ENCODE assay signal across 17 cellular contexts in the genomic region with DNA sequence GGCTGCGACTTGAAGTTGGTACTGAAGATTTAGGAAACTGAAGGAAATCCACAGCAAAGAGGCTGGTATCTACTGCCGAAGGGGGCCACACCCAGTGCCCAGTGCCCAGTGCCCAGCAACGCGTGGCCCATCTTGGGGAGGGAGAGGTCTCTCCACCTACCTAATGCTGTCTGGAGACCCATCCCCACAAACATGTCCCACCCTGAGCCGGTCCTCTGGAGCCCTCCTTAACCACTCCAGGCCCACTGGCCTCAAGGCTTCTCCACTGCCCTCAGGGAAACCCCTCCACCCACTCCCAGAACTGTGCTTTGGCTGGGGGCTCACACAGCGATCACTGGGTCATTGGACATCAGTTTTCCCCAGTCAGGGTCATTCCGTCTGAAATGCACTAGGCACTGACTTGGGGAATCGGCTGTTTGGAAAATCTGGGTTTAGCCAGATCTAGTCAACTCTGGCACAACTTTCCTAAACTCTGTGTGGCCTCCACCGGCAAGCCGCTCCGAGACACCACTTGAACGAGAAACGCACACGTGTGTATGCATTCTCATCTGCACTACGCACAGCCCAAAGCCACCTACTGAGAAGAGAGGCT. TPM values are rescaled to one million over a fixed set of nuclear protein-coding genes. Genes with fewer than 3 reads are reported as not detected.
DNase-seq lines count a peak whose midpoint lies in the region; ATAC-seq and TF ChIP-seq lines count a peak whose summit lies in the region.
"Had no signal": no experiment of that assay in that cellular context is flagged by ENCODE, and none has a peak within 500 bp of the region (broad histone marks: within the 10 kb centered on the region; RNA-seq: fewer than 3 reads in every experiment).

No MANE protein-coding gene starts in this region.

- H3K4me2 ChIP-seq in GM23338 = 0 out of 2 replicates have a peak overlapping the region, but pooled peaks have one; percentile 26

- peak overlapping the region; percentile 12 to 77 (median 73) for H3K27ac Mint-ChIP-seq in CD4-positive, CD25-positive, alpha-beta regulatory T cell
- no peak overlapping the region for H3K27ac Mint-ChIP-seq in GM23338
- no peak overlapping the region for H3K27ac Mint-ChIP-seq in chondrocyte (ENCODE audit: unreplicated experiment)
- no peak overlapping the region for H3K27ac Mint-ChIP-seq in osteocyte (ENCODE audit: unreplicated experiment)
- H3K27ac Mint-ChIP-seq: activated naive CD4-positive, alpha-beta T cell treated with anti-CD3 and anti-CD28 coated beads, Interleukin-2, amount 10 ng/mL, durations not matched to agents 7 days and 5 days; B cell; endodermal cell had no signal

- H3K4me1 Mint-ChIP-seq in CD4-positive, CD25-positive, alpha-beta regulatory T cell = peaks cover 0 to 40% (median 8%) of the 10 kb centered on the region in 4 donors
- peaks cover 47% of the 10 kb centered on the region for H3K4me1 Mint-ChIP-seq in GM23338
- H3K4me1 Mint-ChIP-seq in chondrocyte (ENCODE audit: low read depth) = peaks cover 4% of the 10 kb centered on the region
- H3K4me1 Mint-ChIP-seq in osteocyte (ENCODE audit: unreplicated experiment) = peaks cover 8% of the 10 kb centered on the region

- H3F3A ChIP-seq in GM23338 (replicated peaks; ENCODE audit: low read depth) = no peaks in the 10 kb centered on the region

- peak overlapping the region; percentile 76; the same call in 1 of the 2 replicates for H2AFZ ChIP-seq in GM23338

- no peaks in the 10 kb centered on the region for H3K27me3 Mint-ChIP-seq in CD4-positive, CD25-positive, alpha-beta regulatory T cell
- peaks cover 27% of the 10 kb centered on the region for H3K27me3 Mint-ChIP-seq in GM23338 (ENCODE audit: insufficient read depth, low read depth, poor library complexity)
- peaks cover 14% of the 10 kb centered on the region for H3K27me3 Mint-ChIP-seq in chondrocyte (ENCODE audit: low read depth)
- peaks cover 20% of the 10 kb centered on the region for H3K27me3 Mint-ChIP-seq in osteocyte (ENCODE audit: unreplicated experiment)
- H3K27me3 Mint-ChIP-seq: B cell had no signal

- H3K79me2 ChIP-seq in GM23338 (replicated peaks; ENCODE audit: insufficient read depth) = no peaks in the 10 kb centered on the region

- H3K9me3 ChIP-seq in CD4-positive, CD25-positive, alpha-beta regulatory T cell (ENCODE audit: control insufficient read depth in 2 of 2, low read length in 2 of 2) = no peaks in the 10 kb centered on the region
- H3K9me3 ChIP-seq: lower lobe of right lung, neutrophil had no signal

- peak overlapping the region; percentile 27 for H3K27ac ChIP-seq in CD4-positive, CD25-positive, alpha-beta regulatory T cell (ENCODE audit: insufficient read depth, low read length, poor library complexity, severe bottlenecking)
- no peak overlapping the region for H3K27ac ChIP-seq in GM23338 (ENCODE audit: low read depth)
- H3K27ac ChIP-seq: lower lobe of right lung, neutrophil had no signal

- H3K9me2 ChIP-seq in GM23338 (ENCODE audit: insufficient read depth) = peaks cover 4% of the 10 kb centered on the region; the same call in 1 of the 2 replicates

- no peaks in the 10 kb centered on the region for H4K20me1 ChIP-seq in GM23338 (replicated peaks; ENCODE audit: insufficient read depth)

- no peak for ATAC-seq in CD4-positive, CD25-positive, alpha-beta regulatory T cell (ENCODE audit: low read depth in 2 of 2)
- ATAC-seq in GM23338 = no peak
- no peak for ATAC-seq in HG03095 (IDR thresholded peaks at IDR 0.05; ENCODE audit: unreplicated experiment)
- ATAC-seq: lower lobe of right lung had no signal

- no peak for DNase-seq in CD4-positive, CD25-positive, alpha-beta regulatory T cell
- DNase-seq in GM23338 (ENCODE audit: low spot score) (no peak), chondrocyte (ENCODE audit: low spot score) (peak; percentile 57), osteocyte (ENCODE audit: extremely low spot score, unreplicated experiment) (peak; percentile 71), SIG-M5 (lab: John Stamatoyannopoulos, UW) (no peak), NCI-H2107 (lab: John Stamatoyannopoulos, UW) (no peak), superior temporal gyrus (ENCODE audit: extremely low spot score) (no peak)
- DNase-seq: GOT3, lower lobe of right lung, NCI-H2171 treated with DMSO at 0.1 percent for 48 hours had no signal

- H3K36me3 ChIP-seq in CD4-positive, CD25-positive, alpha-beta regulatory T cell (ENCODE audit: control insufficient read depth, insufficient read depth, low read length) = peaks cover 5% of the 10 kb centered on the region
- no peaks in the 10 kb centered on the region for H3K36me3 ChIP-seq in GM23338 (ENCODE audit: insufficient read depth)
- H3K36me3 ChIP-seq: lower lobe of right lung, neutrophil had no signal

- peaks cover 31% of the 10 kb centered on the region for H3K4me1 ChIP-seq in CD4-positive, CD25-positive, alpha-beta regulatory T cell (ENCODE audit: control insufficient read depth, insufficient read depth, low read length, poor library complexity, severe bottlenecking)
- peaks cover 29% of the 10 kb centered on the region for H3K4me1 ChIP-seq in GM23338 (ENCODE audit: insufficient read depth)
- H3K4me1 ChIP-seq: lower lobe of right lung had no signal

- peaks cover 6% of the 10 kb centered on the region for H3K36me3 Mint-ChIP-seq in CD4-positive, CD25-positive, alpha-beta regulatory T cell
- H3K36me3 Mint-ChIP-seq in GM23338 (ENCODE audit: low read depth) = no peaks in the 10 kb centered on the region; the same call in 2 of the 3 replicates
- no peaks in the 10 kb centered on the region for H3K36me3 Mint-ChIP-seq in chondrocyte (ENCODE audit: low read depth)
- H3K36me3 Mint-ChIP-seq in osteocyte (ENCODE audit: unreplicated experiment) = no peaks in the 10 kb centered on the region

- no peaks in the 10 kb centered on the region for H3K27me3 ChIP-seq in CD4-positive, CD25-positive, alpha-beta regulatory T cell (ENCODE audit: control insufficient read depth, insufficient read depth, low read length)
- H3K27me3 ChIP-seq in GM23338 (ENCODE audit: insufficient read depth) = no peaks in the 10 kb centered on the region
- H3K27me3 ChIP-seq: neutrophil had no signal

- H3K9me3 Mint-ChIP-seq in CD4-positive, CD25-positive, alpha-beta regulatory T cell = no peaks in the 10 kb centered on the region
- H3K9me3 Mint-ChIP-seq in GM23338 = peaks cover 3% of the 10 kb centered on the region; the same call in 1 of the 3 replicates
- no peaks in the 10 kb centered on the region for H3K9me3 Mint-ChIP-seq in chondrocyte (ENCODE audit: low read depth)
- H3K9me3 Mint-ChIP-seq in osteocyte (ENCODE audit: unreplicated experiment) = peaks cover 3% of the 10 kb centered on the region
- H3K9me3 Mint-ChIP-seq: activated naive CD4-positive, alpha-beta T cell treated with anti-CD3 and anti-CD28 coated beads, Interleukin-2, amount 10 ng/mL, durations not matched to agents 7 days and 5 days; endodermal cell had no signal

- H3K4me3 ChIP-seq in CD4-positive, CD25-positive, alpha-beta regulatory T cell (ENCODE audit: low read depth, low read length) = no peak overlapping the region
- H3K4me3 ChIP-seq in GM23338 = no peak overlapping the region
- H3K4me3 ChIP-seq: lower lobe of right lung had no signal

- peak overlapping the region; percentile 38 to 46 (median 42) for H3K4me3 Mint-ChIP-seq in CD4-positive, CD25-positive, alpha-beta regulatory T cell
- H3K4me3 Mint-ChIP-seq in GM23338 (no peak overlapping the region), chondrocyte (ENCODE audit: unreplicated experiment) (no peak overlapping the region), osteocyte (ENCODE audit: unreplicated experiment) (no peak overlapping the region)
- H3K4me3 Mint-ChIP-seq: activated naive CD4-positive, alpha-beta T cell treated with anti-CD3 and anti-CD28 coated beads, Interleukin-2, amount 10 ng/mL, durations not matched to agents 7 days and 5 days; B cell; endodermal cell had no signal

- TF ChIP-seq CTCF in GM23338 (conservative IDR thresholded peaks at IDR 0.05; ENCODE audit: low read depth in 2 of 2) = no peak
- no peak for TF ChIP-seq CTCF in chondrocyte (IDR thresholded peaks at IDR 0.05)
- TF ChIP-seq CTCF in osteocyte (IDR thresholded peaks at IDR 0.05) = no peak

TF ChIP-seq in GM23338, 12 proteins besides CTCF, POLR2A, EP300 and RAD21 (continues in another document):
- no peak for TF ChIP-seq JUNB (IDR thresholded peaks at IDR 0.05; ENCODE audit: unreplicated experiment)
- no peak for TF ChIP-seq EZH2phosphoT487 (IDR thresholded peaks at IDR 0.05; ENCODE audit: unreplicated experiment)
- no peak for TF ChIP-seq CREB1 (CRISPR knock-in tag; IDR thresholded peaks at IDR 0.05; ENCODE audit: low read depth)
- no peak for TF ChIP-seq EZH2 (IDR thresholded peaks at IDR 0.05; ENCODE audit: low read depth, unreplicated experiment)
- TF ChIP-seq, protein P1, sequence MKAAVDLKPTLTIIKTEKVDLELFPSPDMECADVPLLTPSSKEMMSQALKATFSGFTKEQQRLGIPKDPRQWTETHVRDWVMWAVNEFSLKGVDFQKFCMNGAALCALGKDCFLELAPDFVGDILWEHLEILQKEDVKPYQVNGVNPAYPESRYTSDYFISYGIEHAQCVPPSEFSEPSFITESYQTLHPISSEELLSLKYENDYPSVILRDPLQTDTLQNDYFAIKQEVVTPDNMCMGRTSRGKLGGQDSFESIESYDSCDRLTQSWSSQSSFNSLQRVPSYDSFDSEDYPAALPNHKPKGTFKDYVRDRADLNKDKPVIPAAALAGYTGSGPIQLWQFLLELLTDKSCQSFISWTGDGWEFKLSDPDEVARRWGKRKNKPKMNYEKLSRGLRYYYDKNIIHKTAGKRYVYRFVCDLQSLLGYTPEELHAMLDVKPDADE (IDR thresholded peaks at IDR 0.05) = no peak

RNA-seq across cellular contexts. Expression of a gene that starts 20.1 kb away (rescaled TPM):
- total RNA-seq in CD4-positive, CD25-positive, alpha-beta regulatory T cell = 24.4 TPM
- polyA plus RNA-seq in CD4-positive, CD25-positive, alpha-beta regulatory T cell = 1 to 10 TPM; 1.6 to 7.1 (median 4.0) TPM
- total RNA-seq in GM23338 (2014; rRNA removed; shearing (Covaris generic)) = not detected in 2 replicates
- polyA plus RNA-seq in GM23338 (2016; fragmentation: Nextera tagmentation; extraction: Ambion mirVana) = not detected in 2 replicates
- total RNA-seq in chondrocyte = not detected in 3 replicates
- not detected in 2 replicates for total RNA-seq in osteocyte
- total RNA-seq: bronchial epithelial cell, IMR-90 had no signal

RNA-seq across cellular contexts. Expression of a gene that starts 40.2 kb away (rescaled TPM):
- 29.3 TPM for total RNA-seq in CD4-positive, CD25-positive, alpha-beta regulatory T cell
- polyA plus RNA-seq in CD4-positive, CD25-positive, alpha-beta regulatory T cell = 10 to 100 TPM; 50.5 to 70.3 (median 55.9) TPM
- total RNA-seq in GM23338 (2014; rRNA removed; shearing (Covaris generic)) = 314 and 367 TPM in 2 replicates
- polyA plus RNA-seq in GM23338 (2016; fragmentation: Nextera tagmentation; extraction: Ambion mirVana) = 240 and 241 TPM in 2 replicates
- total RNA-seq in chondrocyte (114 to 215 TPM (median 208 TPM) in 3 replicates), osteocyte (503 and 526 TPM in 2 replicates)

Comparison
In these comparisons a context has a peak if more than half of its experiments do, and no peak if none do; other contexts are left out.
1. DNase-seq: peak in chondrocyte (single experiment) and osteocyte (single experiment); none in CD4-positive, CD25-positive, alpha-beta regulatory T cell (0 of 3), GM23338 (single experiment), SIG-M5 (single experiment), NCI-H2107 (single experiment) and superior temporal gyrus (single experiment).
2. H3K27ac Mint-ChIP-seq: peak in CD4-positive, CD25-positive, alpha-beta regulatory T cell (3 of 3); none in GM23338 (single experiment), chondrocyte (single experiment) and osteocyte (single experiment).
3. H3K4me3 Mint-ChIP-seq: peak in CD4-positive, CD25-positive, alpha-beta regulatory T cell (4 of 4); none in GM23338 (single experiment), chondrocyte (single experiment) and osteocyte (single experiment).
4. RNA of a gene that starts 20.1 kb away (total RNA-seq): 24.4 TPM in CD4-positive, CD25-positive, alpha-beta regulatory T cell (single experiment); not detected in GM23338, not detected in chondrocyte and not detected in osteocyte; every median in the first group is over 10 times any median in the second.